Comparison of ENCODE assay signal across 19 cellular contexts in the genomic region with DNA sequence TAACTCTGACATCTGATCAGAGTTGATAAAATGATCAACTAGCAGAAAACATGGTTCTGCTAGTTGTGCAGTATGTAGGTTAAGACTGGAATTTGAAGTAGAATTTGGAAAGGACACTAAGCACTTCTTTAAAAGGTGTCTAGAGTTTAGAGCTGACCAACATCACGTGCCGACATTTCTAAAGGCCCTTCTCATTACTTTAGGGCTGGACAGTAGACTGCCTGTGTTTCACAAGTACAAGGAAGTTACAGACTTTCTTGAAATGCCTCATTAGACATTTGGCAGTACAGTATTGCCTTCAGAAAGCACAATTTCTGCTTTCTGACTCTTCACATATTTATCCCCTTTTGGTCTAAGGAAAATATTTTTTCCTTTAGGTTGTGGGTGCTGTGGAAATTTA.
"Had no signal": no experiment of that assay in that cellular context is flagged by ENCODE, and none has a peak within 500 bp of the region (broad histone marks: within the 10 kb centered on the region; RNA-seq: fewer than 3 reads in every experiment).

No MANE protein-coding gene starts in this region.

- H3K27me3 ChIP-seq: esophagus muscularis mucosa, neural progenitor cell, right lobe of liver, tibial artery, upper lobe of left lung, vagina had no signal

- H3K4me1 Mint-ChIP-seq: immature natural killer cell; naive thymus-derived CD4-positive, alpha-beta T cell; stimulated activated effector memory CD8-positive, alpha-beta T cell treated with anti-CD3 and anti-CD28 coated beads, Interleukin-12 subunit alpha, Interleukin-12 subunit beta, amount 100 ng/mL, for 72 hours had no signal

- H3K4me3 ChIP-seq: esophagus muscularis mucosa, neural progenitor cell, prostate gland, right lobe of liver, tibial artery, upper lobe of left lung, vagina had no signal

- H3K27me3 Mint-ChIP-seq: effector memory CD8-positive, alpha-beta T cell; stimulated activated naive CD8-positive, alpha-beta T cell treated with anti-CD3 and anti-CD28 coated beads, Interleukin-15, Interleukin-2, amounts not matched to agents 100 ng/mL and 50 ng/mL, for 24 hours had no signal

- H3K9me3 ChIP-seq: esophagus muscularis mucosa, prostate gland, right lobe of liver, tibial artery, upper lobe of left lung, vagina had no signal

- H3K27ac ChIP-seq: epithelial cell of prostate, esophagus muscularis mucosa, neural progenitor cell, parathyroid adenoma, prostate gland, right lobe of liver, tibial artery, vagina had no signal

- H3K9me3 Mint-ChIP-seq: neural progenitor cell had no signal

- ATAC-seq: effector memory CD8-positive, alpha-beta T cell; left cardiac atrium; naive thymus-derived CD4-positive, alpha-beta T cell; right lobe of liver; stimulated activated effector memory CD8-positive, alpha-beta T cell treated with anti-CD3 and anti-CD28 coated beads, Interleukin-12 subunit alpha, Interleukin-12 subunit beta, amount 100 ng/mL, for 72 hours had no signal

- H3K4me3 Mint-ChIP-seq: effector memory CD8-positive, alpha-beta T cell; immature natural killer cell; naive thymus-derived CD4-positive, alpha-beta T cell; neural progenitor cell; stimulated activated effector memory CD8-positive, alpha-beta T cell treated with anti-CD3 and anti-CD28 coated beads, Interleukin-12 subunit alpha, Interleukin-12 subunit beta, amount 100 ng/mL, for 72 hours; stimulated activated naive CD8-positive, alpha-beta T cell treated with anti-CD3 and anti-CD28 coated beads, Interleukin-15, Interleukin-2, amounts not matched to agents 100 ng/mL and 50 ng/mL, for 24 hours had no signal

- H3K4me1 ChIP-seq: neural progenitor cell, parathyroid adenoma, prostate gland, right lobe of liver, vagina had no signal

- H3K27ac Mint-ChIP-seq: effector memory CD8-positive, alpha-beta T cell; immature natural killer cell; naive thymus-derived CD4-positive, alpha-beta T cell; neural progenitor cell; stimulated activated effector memory CD8-positive, alpha-beta T cell treated with anti-CD3 and anti-CD28 coated beads, Interleukin-12 subunit alpha, Interleukin-12 subunit beta, amount 100 ng/mL, for 72 hours; stimulated activated naive CD8-positive, alpha-beta T cell treated with anti-CD3 and anti-CD28 coated beads, Interleukin-15, Interleukin-2, amounts not matched to agents 100 ng/mL and 50 ng/mL, for 24 hours had no signal

- H3K36me3 Mint-ChIP-seq: immature natural killer cell; naive thymus-derived CD4-positive, alpha-beta T cell; neural progenitor cell; stimulated activated effector memory CD8-positive, alpha-beta T cell treated with anti-CD3 and anti-CD28 coated beads, Interleukin-12 subunit alpha, Interleukin-12 subunit beta, amount 100 ng/mL, for 72 hours had no signal

- H3K36me3 ChIP-seq: esophagus muscularis mucosa, neural progenitor cell, prostate gland, right lobe of liver, tibial artery, upper lobe of left lung, vagina had no signal

- DNase-seq: effector memory CD8-positive, alpha-beta T cell; immature natural killer cell; left cardiac atrium; naive thymus-derived CD4-positive, alpha-beta T cell; occipital lobe; retina; right lobe of liver; stimulated activated CD4-positive, alpha-beta T cell treated with anti-CD3 and anti-CD28 coated beads, Interleukin-4, amount 100 ng/mL, for 1 hour; stimulated activated CD8-positive, alpha-beta memory T cell treated with anti-CD3 and anti-CD28 coated beads, Interleukin-4, amount 100 ng/mL, for 48 hours; tibial artery had no signal
